8 cellular contexts compared by ENCODE assay signal in the genomic region with DNA sequence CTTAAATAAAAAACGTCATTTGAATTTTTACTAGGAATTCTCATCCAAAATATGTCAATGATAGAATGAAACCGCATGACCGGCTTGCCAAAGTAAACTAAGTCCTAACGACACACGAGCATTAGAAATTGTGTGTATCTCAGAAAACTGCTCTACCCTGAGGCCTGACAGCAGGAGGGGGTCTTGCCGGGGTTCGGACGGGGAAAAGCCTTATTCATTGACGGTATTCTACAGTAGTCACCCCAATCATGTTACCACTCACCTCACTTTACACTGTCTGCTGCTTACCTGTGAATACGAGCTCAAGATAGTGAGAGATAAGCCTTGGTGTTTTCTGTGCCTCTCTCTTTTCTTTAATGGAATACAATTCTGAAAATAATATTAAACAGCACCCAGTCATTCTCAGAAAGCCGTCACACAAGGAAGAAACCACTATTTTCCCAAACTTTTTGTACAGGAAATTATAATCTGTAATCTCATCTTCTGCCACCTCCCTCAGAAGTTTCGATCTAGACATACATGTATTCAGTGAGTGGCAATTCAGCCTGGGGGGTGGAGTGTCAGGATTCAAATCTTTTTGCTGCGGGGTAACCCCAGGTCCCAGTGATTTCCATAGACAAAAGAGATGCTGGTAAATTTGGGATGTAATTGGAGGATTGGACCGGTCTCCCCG. TPM values are rescaled to one million over a fixed set of nuclear protein-coding genes. Genes with fewer than 3 reads are reported as not detected.
A peak's percentile ranks its signal among the peaks of the same experiment; 100 is the strongest.
DNase-seq lines count a peak whose midpoint lies in the region; ATAC-seq and TF ChIP-seq lines count a peak whose summit lies in the region.

No MANE protein-coding gene starts in this region.

- intact Hi-C loops in CD4-positive, alpha-beta T cell (cut with DNase I, micrococcal nuclease), result no loop called here
- intact Hi-C loops in posterior vena cava (cut with DNase I) (loop anchor here in 1 of 2 donors (10.0 kb wide), 2 partner anchors 190 to 840 kb away; no protein-coding TSS in a partner anchor), mucosa of descending colon (cut with DNase I, micrococcal nuclease) (loop anchor here (5.0 to 10.0 kb wide), 2 partner anchors 572 to 580 kb away; no protein-coding TSS in a partner anchor)

- POLR2A ChIA-PET in CD4-positive, alpha-beta T cell (lab: Charles Lee), result interaction anchor here (0.5 to 3.7 kb wide), 5 partner anchors 13 to 84 kb away, joined by 3 to 71 read pairs (median 5); partner anchors contain the start of gene LSG1
- POLR2A ChIA-PET in HEK293T (lab: Yijun Ruan, JAX), result interaction anchor here (1.0 kb wide), 1 partner anchor 23 kb away, joined by 3 read pairs; no protein-coding TSS in a partner anchor

- no peak for ATAC-seq in CD4-positive, alpha-beta T cell (ENCODE audit: poor library complexity)
- ATAC-seq in naive B cell (ENCODE audit: low read depth in 2 of 2), result peak in 1 of 2 donors; percentile 14
- ATAC-seq in mucosa of descending colon, result no peak

- H3K27ac Mint-ChIP-seq in CD4-positive, alpha-beta T cell, result peak overlapping the region; percentile 65
- H3K27ac Mint-ChIP-seq in naive B cell, result peak overlapping the region; percentile 91 to 99 (median 96)

- H3K4me1 ChIP-seq in adipocyte (ENCODE audit: control insufficient read depth, insufficient read depth, low read length) (peaks cover 40% of the 10 kb centered on the region), mucosa of descending colon (ENCODE audit: low read depth) (peaks cover 19% of the 10 kb centered on the region)

- no peak overlapping the region for H3K27ac ChIP-seq in CD4-positive, alpha-beta T cell (ENCODE audit: low read depth, low read length)

- peaks cover 50% of the 10 kb centered on the region for H3K4me1 Mint-ChIP-seq in CD4-positive, alpha-beta T cell (ENCODE audit: low read depth)
- peaks cover 51 to 59% (median 53%) of the 10 kb centered on the region in 3 donors for H3K4me1 Mint-ChIP-seq in naive B cell

- H3K36me3 Mint-ChIP-seq in CD4-positive, alpha-beta T cell (ENCODE audit: low read depth), result no peaks in the 10 kb centered on the region
- H3K36me3 Mint-ChIP-seq in naive B cell, result peaks cover 0 to 7% of the 10 kb centered on the region in 2 donors

- peak overlapping the region; percentile 90 for H3K4me3 ChIP-seq in adipocyte (ENCODE audit: low read length)
- H3K4me3 ChIP-seq in mucosa of descending colon, result no peak overlapping the region

- no peaks in the 10 kb centered on the region for H3K27me3 ChIP-seq in CD4-positive, alpha-beta T cell (ENCODE audit: control insufficient read depth, insufficient read depth, low read length)
- no peaks in the 10 kb centered on the region for H3K27me3 ChIP-seq in adipocyte (replicated peaks; ENCODE audit: control insufficient read depth, insufficient read depth, low read length)

- peak overlapping the region; percentile 88 for H3K9ac ChIP-seq in adipocyte (ENCODE audit: low read length)

- H3K9me3 ChIP-seq in CD4-positive, alpha-beta T cell (ENCODE audit: control insufficient read depth, low read length), result no peaks in the 10 kb centered on the region
- H3K9me3 ChIP-seq in adipocyte (ENCODE audit: control insufficient read depth, low read length), result no peaks in the 10 kb centered on the region
- H3K9me3 ChIP-seq in mucosa of descending colon, result no peaks in the 10 kb centered on the region

- H3K36me3 ChIP-seq in adipocyte (ENCODE audit: control insufficient read depth, insufficient read depth, low read length, severe bottlenecking) (no peaks in the 10 kb centered on the region), mucosa of descending colon (ENCODE audit: low read depth) (no peaks in the 10 kb centered on the region)

- DNase-seq in CD4-positive, alpha-beta T cell, result no peak
- no peak for DNase-seq in HEK293T (ENCODE audit: extremely low spot score)
- DNase-seq in adipocyte (ENCODE audit: low read depth), result no peak
- DNase-seq in naive B cell, result no peak
- no peak for DNase-seq in epidermal melanocyte (ENCODE audit: insufficient read length, low spot score)
- DNase-seq in NCI-H345 treated with DMSO at 0.1 percent for 48 hours (lab: John Stamatoyannopoulos, UW; ENCODE audit: unreplicated experiment), result no peak
- DNase-seq in posterior vena cava (ENCODE audit: low spot score), result no peak
- DNase-seq in mucosa of descending colon, result no peak

- CTCF ChIA-PET in CD4-positive, alpha-beta T cell (lab: Charles Lee), result interaction anchor here (0.7 to 4.0 kb wide), 3 partner anchors 12 to 586 kb away, joined by 3 to 60 read pairs (median 3); partner anchors contain the start of genes LSG1 and XXYLT1
- CTCF ChIA-PET in HEK293T (lab: Yijun Ruan, JAX), result interaction anchor here (0.6 kb wide), 1 partner anchor 125 kb away, joined by 3 read pairs; no protein-coding TSS in a partner anchor

- H3K27me3 Mint-ChIP-seq in CD4-positive, alpha-beta T cell, result peaks cover 28% of the 10 kb centered on the region
- H3K27me3 Mint-ChIP-seq in naive B cell, result peaks cover 0 to 5% (median 0%) of the 10 kb centered on the region in 3 donors

- peak overlapping the region; percentile 90 for H3K4me3 Mint-ChIP-seq in CD4-positive, alpha-beta T cell
- H3K4me3 Mint-ChIP-seq in naive B cell, result peak overlapping the region; percentile 93 to 100 (median 98)

- no peak for TF ChIP-seq CTCF in CD4-positive, alpha-beta T cell (IDR thresholded peaks at IDR 0.05)
- no peak for TF ChIP-seq CTCF in mucosa of descending colon (IDR thresholded peaks at IDR 0.05)

- no peaks in the 10 kb centered on the region for H3K9me3 Mint-ChIP-seq in CD4-positive, alpha-beta T cell
- H3K9me3 Mint-ChIP-seq in naive B cell, result no peaks in the 10 kb centered on the region

TF ChIP-seq in HEK293T, 16 proteins besides CTCF, POLR2A, EP300 and RAD21:
- TF ChIP-seq TARDBP (IDR thresholded peaks at IDR 0.05) (no peak), L3MBTL2 (conservative IDR thresholded peaks at IDR 0.05) (peak; percentile 76)

RNA-seq across cellular contexts. Expression of gene FAM43A, which starts 0.5 kb away (rescaled TPM):
- total RNA-seq in CD4-positive, alpha-beta T cell, result 1 to 10 TPM; 2.4 to 2.6 TPM
- polyA plus RNA-seq in naive B cell (ENCODE audit: low read depth in 6 of 6), result 10 to 100 TPM; 15.4 to 69.3 (median 35.4) TPM
- 10 to 100 TPM; 11.4 to 12.4 TPM for total RNA-seq in posterior vena cava
- 10 to 100 TPM; 12.7 to 87.8 (median 22.4) TPM for total RNA-seq in mucosa of descending colon

RNA-seq across cellular contexts. Expression of gene LSG1, which starts 13.2 kb away (rescaled TPM):
- 10 to 100 TPM; 37.9 to 44.6 TPM for total RNA-seq in CD4-positive, alpha-beta T cell
- 10 to 100 TPM; 14.6 to 44.0 (median 21.1) TPM for polyA plus RNA-seq in naive B cell (ENCODE audit: low read depth in 6 of 6)
- total RNA-seq in posterior vena cava, result 10 to 100 TPM; 20.7 to 28.5 TPM
- total RNA-seq in mucosa of descending colon, result 10 to 100 TPM; 34.0 to 35.6 (median 35.5) TPM

RNA-seq across cellular contexts. Expression of gene TMEM44, which starts 52.0 kb away (rescaled TPM):
- 1 to 10 TPM in 1 of 2 experiments, under 1 TPM in 1; 0.98 to 1.1 TPM for total RNA-seq in CD4-positive, alpha-beta T cell
- polyA plus RNA-seq in naive B cell (ENCODE audit: low read depth in 6 of 6), result 1 to 10 TPM in 2 of 6 donors, under 1 TPM in 3, not detected in 1; 0.60 to 2.4 (median 0.94) TPM
- total RNA-seq in posterior vena cava (1 to 10 TPM; 9.2 to 9.4 TPM), mucosa of descending colon (10 to 100 TPM; 30.9 to 59.3 (median 34.1) TPM)

Comparison
In these comparisons a context has a peak if more than half of its experiments do, and no peak if none do; other contexts are left out.
1. RNA of gene TMEM44, which starts 52.0 kb away (total RNA-seq): 30.9 to 59.3 TPM in mucosa of descending colon and 9.2 to 9.4 TPM in posterior vena cava; 0.98 to 1.1 TPM in CD4-positive, alpha-beta T cell; every median in the first group is over 4 times any median in the second.
2. intact Hi-C loops: an anchor here in mucosa of descending colon (5.0 to 10.0 kb wide); none called in CD4-positive, alpha-beta T cell.